In the genomic region with DNA sequence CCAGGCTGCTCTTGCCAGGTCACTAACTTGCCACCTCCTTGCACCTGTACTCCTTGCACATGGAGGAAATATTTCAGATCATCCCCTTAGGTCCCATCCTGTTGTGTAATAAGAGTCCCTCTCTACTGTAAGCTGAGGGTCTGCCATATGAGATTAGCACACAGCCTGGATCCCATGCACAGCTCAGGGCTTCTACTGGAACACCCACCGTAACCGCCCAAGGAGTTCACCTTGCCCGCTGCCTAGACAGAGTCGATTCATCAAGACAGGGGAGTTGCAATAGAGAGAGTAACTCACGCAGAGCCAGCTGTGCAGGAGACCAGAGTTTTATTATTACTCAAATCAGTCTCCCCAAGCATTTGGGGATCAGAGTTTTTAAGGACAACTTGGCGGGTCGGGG, we compare ENCODE assay signal across 8 cellular contexts.
"Had no signal": no experiment of that assay in that cellular context is flagged by ENCODE, and none has a peak within 500 bp of the region (broad histone marks: within the 10 kb centered on the region; RNA-seq: fewer than 3 reads in every experiment).

No MANE protein-coding gene starts in this region.

- H3K36me3 ChIP-seq: HAP-1 had no signal

- H3K4me3 ChIP-seq: GM23248, GM23338, HAP-1 had no signal

- DNase-seq: GM23248, GOT3, H7, HCEC 1CT, HFFc6 had no signal

- H3K4me1 ChIP-seq: HAP-1 had no signal

- H3K9me3 ChIP-seq: HAP-1 had no signal

- H2AFZ ChIP-seq: GM23248, GM23338 had no signal

- H3K9ac ChIP-seq: GM23248 had no signal

- H3K4me3 Mint-ChIP-seq: GM23338, HFFc6 had no signal

- H3K27ac Mint-ChIP-seq: GM23338, HFFc6 had no signal

- ATAC-seq: GM23338, HCT116 had no signal

- H3K4me2 ChIP-seq: GM23338 had no signal

- H3K27ac ChIP-seq: GM23248 had no signal
